ENCODE assay signal across 2 cellular contexts in genomic region chr18:61419763-61420162, GRCh38.
TF ChIP-seq lines count a peak whose summit lies in the region.

No MANE protein-coding gene starts in this region.

TF ChIP-seq in liver, 16 proteins besides CTCF, POLR2A, EP300 and RAD21:
- TF ChIP-seq SP1 (IDR thresholded peaks at IDR 0.05) = peak; percentile 34
- TF ChIP-seq NR2F2 (IDR thresholded peaks at IDR 0.05) = no peak
- TF ChIP-seq FOXA2 (IDR thresholded peaks at IDR 0.05) = peak; percentile 72

TF ChIP-seq in HepG2, 621 proteins besides CTCF, POLR2A, EP300 and RAD21:
- TF ChIP-seq ONECUT2 (CRISPR knock-in tag; IDR thresholded peaks at IDR 0.05) (no peak), HOXA7 (CRISPR knock-in tag; IDR thresholded peaks at IDR 0.05) (no peak), ZNF3 (CRISPR knock-in tag; IDR thresholded peaks at IDR 0.05) (no peak), ZNF557 (CRISPR knock-in tag; IDR thresholded peaks at IDR 0.05) (no peak), ZNF446 (CRISPR knock-in tag; IDR thresholded peaks at IDR 0.05) (no peak), CBX1 (IDR thresholded peaks at IDR 0.05; ENCODE audit: low read depth) (no peak), CSRNP1 (CRISPR knock-in tag; IDR thresholded peaks at IDR 0.05) (no peak), RBAK (CRISPR knock-in tag; IDR thresholded peaks at IDR 0.05) (no peak), ZNF816 (CRISPR knock-in tag; IDR thresholded peaks at IDR 0.05; ENCODE audit: borderline replicate concordance) (no peak), ZNF616 (CRISPR knock-in tag; IDR thresholded peaks at IDR 0.05; ENCODE audit: low read depth) (no peak), ZNF773 (CRISPR knock-in tag; IDR thresholded peaks at IDR 0.05; ENCODE audit: borderline replicate concordance) (no peak), PLRG1 (conservative IDR thresholded peaks at IDR 0.05) (no peak), ZNF234 (CRISPR knock-in tag; conservative IDR thresholded peaks at IDR 0.05) (no peak), ZNF784 (CRISPR knock-in tag; IDR thresholded peaks at IDR 0.05; ENCODE audit: borderline replicate concordance) (no peak), BRF2 (CRISPR knock-in tag; IDR thresholded peaks at IDR 0.05) (no peak), TEAD3 (CRISPR knock-in tag; optimal IDR thresholded peaks at IDR 0.05; ENCODE audit: borderline replicate concordance) (no peak), SMARCC2 (IDR thresholded peaks at IDR 0.05) (no peak)
TF ChIP-seq in HepG2: peak in this region for 0.
